In the genomic region with DNA sequence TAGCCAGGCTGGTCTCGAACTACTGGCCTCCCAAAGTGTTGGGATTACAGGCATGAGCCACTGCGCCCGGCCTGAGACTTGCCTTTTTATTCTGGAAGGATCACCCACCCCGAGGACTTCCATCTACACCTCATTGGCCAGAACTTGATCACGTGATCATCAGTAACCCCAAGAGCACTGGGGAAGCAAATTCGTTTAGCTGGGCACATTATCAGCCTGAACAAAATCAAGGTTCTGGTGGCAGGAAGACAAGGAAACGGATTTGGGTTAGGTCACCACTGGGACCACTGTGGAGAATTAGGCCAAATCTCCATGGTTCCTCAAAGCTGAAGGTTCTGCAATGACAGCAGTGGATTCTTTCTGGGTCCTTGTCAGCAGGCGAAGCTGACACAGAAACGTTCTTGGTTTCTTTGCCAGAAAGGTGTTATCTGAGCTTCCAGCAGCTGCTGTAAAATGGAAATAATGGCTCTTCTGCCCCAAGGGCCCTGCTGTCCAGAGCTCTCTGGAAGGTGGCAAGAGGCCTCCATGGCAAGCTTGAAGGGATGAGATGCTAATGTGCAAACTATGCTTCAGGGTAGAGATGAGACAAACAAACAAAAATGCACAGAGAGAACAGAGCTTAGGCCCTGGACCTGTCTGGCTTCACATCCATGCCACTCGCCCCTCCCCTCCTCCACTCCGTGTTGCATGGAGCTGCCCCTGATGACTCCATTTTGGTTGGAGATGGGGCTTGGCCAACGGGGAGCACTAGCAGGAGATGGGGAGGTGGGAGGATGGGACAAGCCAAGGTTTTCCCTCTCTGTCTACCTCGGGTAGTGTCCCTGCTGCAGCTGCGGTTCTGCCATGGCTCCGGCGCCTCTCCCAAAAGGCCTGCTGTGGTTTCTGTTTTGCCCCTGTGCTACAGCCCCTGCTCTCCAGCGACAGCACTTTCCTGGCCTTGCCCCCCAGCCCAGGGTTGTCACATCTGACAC, we compare ENCODE assay signal across 14 cellular contexts.
"Had no signal": no experiment of that assay in that cellular context is flagged by ENCODE, and none has a peak within 500 bp of the region (broad histone marks: within the 10 kb centered on the region; RNA-seq: fewer than 3 reads in every experiment).

No MANE protein-coding gene starts in this region.

- ATAC-seq: activated CD8-positive, alpha-beta memory T cell treated with anti-CD3 and anti-CD28 coated beads, Interleukin-2, amount 10 ng/mL, durations not matched to agents 7 days and 5 days; left ventricle myocardium superior; pancreas; stimulated activated naive B cell treated with anti-CD40 and anti-IgM and Interleukin-4, amounts not matched to agents 10 μg/mL and 1 μg/mL and 100 μg/mL, for 72 hours had no signal

- H3K9me3 ChIP-seq: pancreas, thoracic aorta had no signal

- FAIRE-seq: pancreas had no signal

- H3K27ac ChIP-seq: esophagus squamous epithelium, pancreas, thoracic aorta, upper lobe of left lung had no signal

- H3K27me3 ChIP-seq: esophagus squamous epithelium, pancreas, upper lobe of left lung had no signal

- H3K4me1 ChIP-seq: esophagus squamous epithelium, pancreas had no signal

- DNase-seq: activated CD4-positive, alpha-beta memory T cell treated with anti-CD3 and anti-CD28 coated beads, Interleukin-2, amount 10 ng/mL, durations not matched to agents 7 days and 5 days; activated CD4-positive, alpha-beta T cell treated with anti-CD3 and anti-CD28 coated beads for 48 hours; activated CD4-positive, CD25-positive, alpha-beta regulatory T cell; activated CD8-positive, alpha-beta memory T cell treated with anti-CD3 and anti-CD28 coated beads, Interleukin-2, amount 10 ng/mL, durations not matched to agents 7 days and 5 days; activated naive CD4-positive, alpha-beta T cell treated with anti-CD3 and anti-CD28 coated beads for 36 hours; aorta; cerebellar nuclear complex; effector memory CD4-positive, alpha-beta T cell; esophagus squamous epithelium; left ventricle myocardium superior; pancreas; stimulated activated naive B cell treated with anti-CD40 and anti-IgM and Interleukin-4, amounts not matched to agents 10 μg/mL and 1 μg/mL and 100 μg/mL, for 72 hours; upper lobe of left lung had no signal

- H3K4me3 ChIP-seq: esophagus squamous epithelium, pancreas, thoracic aorta, upper lobe of left lung had no signal

- H3K36me3 ChIP-seq: esophagus squamous epithelium, pancreas, thoracic aorta, upper lobe of left lung had no signal
